ENCODE assay signal across 1 cellular context in the genomic region with DNA sequence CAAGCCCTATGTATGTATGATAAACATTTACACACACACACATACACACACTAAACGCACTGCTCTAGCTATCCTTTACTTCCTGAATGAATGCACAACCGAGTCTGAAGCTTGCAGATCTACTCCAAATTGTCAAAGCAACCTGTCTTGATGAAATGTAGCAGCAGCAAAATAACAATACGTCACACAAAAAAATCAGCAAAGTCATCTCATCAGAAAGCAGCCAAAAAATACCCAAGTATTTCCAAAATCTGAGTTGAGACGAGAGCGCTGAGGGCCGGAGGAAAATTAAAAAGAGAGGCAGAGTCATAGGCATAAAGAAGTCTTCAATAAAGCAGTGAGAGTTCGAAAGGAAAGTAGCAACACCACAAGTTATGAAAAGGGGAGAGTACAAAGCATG.
TF ChIP-seq lines count a peak whose summit lies in the region.

No MANE protein-coding gene starts in this region.

TF ChIP-seq in neural cell, 6 proteins besides CTCF, POLR2A, EP300 and RAD21 (continued from another document):
- TF ChIP-seq REST (IDR thresholded peaks at IDR 0.05; ENCODE audit: borderline replicate concordance) (no peak), MXI1 (conservative IDR thresholded peaks at IDR 0.05; ENCODE audit: poor library complexity, severe bottlenecking) (no peak), TAF1 (IDR thresholded peaks at IDR 0.05; ENCODE audit: low read depth) (no peak), EZH2 (IDR thresholded peaks at IDR 0.05; ENCODE audit: borderline replicate concordance, insufficient read depth, low read length, poor library complexity, severe bottlenecking) (no peak)
